In the genomic region with DNA sequence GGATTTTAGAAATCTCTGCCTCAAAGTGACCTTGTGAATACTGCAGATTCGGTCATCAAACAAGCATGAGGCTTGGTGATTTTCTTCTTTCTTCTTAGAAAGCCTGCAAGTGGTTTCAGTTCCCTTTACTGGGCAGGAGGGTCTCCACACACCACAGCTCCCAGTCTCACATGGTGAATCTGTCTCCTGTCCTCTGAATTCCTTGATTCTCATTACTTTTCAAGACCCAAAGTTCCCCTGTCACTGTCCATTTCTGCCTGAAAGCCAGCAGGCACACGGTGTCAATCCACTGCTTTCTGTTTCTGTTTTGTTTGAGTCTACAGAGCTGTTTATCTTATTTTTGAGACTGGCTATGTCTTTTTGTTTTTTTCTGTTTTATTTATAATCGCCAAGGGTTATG, we compare ENCODE assay signal across 8 cellular contexts. TPM values are rescaled to one million over a fixed set of nuclear protein-coding genes. Genes with fewer than 3 reads are reported as not detected.
A peak's percentile ranks its signal among the peaks of the same experiment; 100 is the strongest.
DNase-seq lines count a peak whose midpoint lies in the region; ATAC-seq and TF ChIP-seq lines count a peak whose summit lies in the region.

No MANE protein-coding gene starts in this region.

- 29 to 33% methylated on average over 3 of the region's 3 CpGs for WGBS in tibial nerve, 2 donors

- no peak overlapping the region for H3K27ac Mint-ChIP-seq in activated T-helper 2 cell treated with anti-CD3 and anti-CD28 coated beads, Interferon-gamma antibody, Interleukin-2, Interleukin-4, amounts not matched to agents 10 μg/mL and 5 μg/mL and 100 μg/mL, durations not matched to agents 14 hours and 24 hours and 36 hours

- H3K4me1 ChIP-seq in adipocyte (ENCODE audit: control insufficient read depth, insufficient read depth, low read length) (peaks cover 11% of the 10 kb centered on the region), gastrocnemius medialis (peaks cover 14 to 15% of the 10 kb centered on the region in 2 donors), tibial nerve (peaks cover 0 to 13% (median 4%) of the 10 kb centered on the region in 4 donors)

- H3K27ac ChIP-seq in gastrocnemius medialis: peak overlapping the region; percentile 12 to 49 (median 24)
- H3K27ac ChIP-seq in tibial nerve: peak overlapping the region in 2 of 4 donors; percentile 20 to 51

- H3K9me3 ChIP-seq in adipocyte (ENCODE audit: control insufficient read depth, low read length): no peaks in the 10 kb centered on the region
- H3K9me3 ChIP-seq in gastrocnemius medialis: no peaks in the 10 kb centered on the region
- H3K9me3 ChIP-seq in tibial nerve: no peaks in the 10 kb centered on the region

- no peak overlapping the region for H3K4me3 Mint-ChIP-seq in activated T-helper 2 cell treated with anti-CD3 and anti-CD28 coated beads, Interferon-gamma antibody, Interleukin-2, Interleukin-4, amounts not matched to agents 10 μg/mL and 5 μg/mL and 100 μg/mL, durations not matched to agents 14 hours and 24 hours and 36 hours (ENCODE audit: low read depth)

- H3K9ac ChIP-seq in adipocyte (ENCODE audit: low read length): peak overlapping the region; percentile 82

- H3K27me3 Mint-ChIP-seq in activated T-helper 2 cell treated with anti-CD3 and anti-CD28 coated beads, Interferon-gamma antibody, Interleukin-2, Interleukin-4, amounts not matched to agents 10 μg/mL and 5 μg/mL and 100 μg/mL, durations not matched to agents 14 hours and 24 hours and 36 hours (ENCODE audit: low read depth): peaks cover 12% of the 10 kb centered on the region

- no peaks in the 10 kb centered on the region for H3K9me3 Mint-ChIP-seq in activated T-helper 2 cell treated with anti-CD3 and anti-CD28 coated beads, Interferon-gamma antibody, Interleukin-2, Interleukin-4, amounts not matched to agents 10 μg/mL and 5 μg/mL and 100 μg/mL, durations not matched to agents 14 hours and 24 hours and 36 hours

- intact Hi-C loops in gastrocnemius medialis (cut with DNase I; ENCODE audit: low total_unique reads): no loop called here
- intact Hi-C loops in activated T-helper 2 cell treated with anti-CD3 and anti-CD28 coated beads, Interferon-gamma antibody, Interleukin-2, Interleukin-4, amounts not matched to agents 10 μg/mL and 5 μg/mL and 100 μg/mL, durations not matched to agents 14 hours and 24 hours and 36 hours (cut with micrococcal nuclease): no loop called here

- DNase-seq in GM19238 (ENCODE audit: insufficient read length, low spot score) (peak; percentile 16), adipocyte (ENCODE audit: low read depth) (peak; percentile 63), gastrocnemius medialis (no peak), tibial nerve (ENCODE audit: low spot score in 2 of 2) (no peak), DMS53 (lab: John Stamatoyannopoulos, UW) (no peak), DMS 273 treated with DMSO at 0.1 percent for 48 hours (lab: John Stamatoyannopoulos, UW) (no peak)
- DNase-seq in activated T-helper 2 cell treated with anti-CD3 and anti-CD28 coated beads, Interferon-gamma antibody, Interleukin-2, Interleukin-4, amounts not matched to agents 10 μg/mL and 5 μg/mL and 100 μg/mL, durations not matched to agents 14 hours and 24 hours and 36 hours (ENCODE audit: low spot score): no peak

- H3K36me3 ChIP-seq in adipocyte (ENCODE audit: control insufficient read depth, insufficient read depth, low read length, severe bottlenecking) (no peaks in the 10 kb centered on the region), gastrocnemius medialis (no peaks in the 10 kb centered on the region), tibial nerve (no peaks in the 10 kb centered on the region)

- peak overlapping the region; percentile 77 for H3K4me3 ChIP-seq in adipocyte (ENCODE audit: low read length)
- H3K4me3 ChIP-seq in gastrocnemius medialis: peak overlapping the region; percentile 23 to 47 (median 23)
- H3K4me3 ChIP-seq in tibial nerve: peak overlapping the region in 2 of 4 donors; percentile 5 to 16

- ATAC-seq in HG02938 (IDR thresholded peaks at IDR 0.05; ENCODE audit: unreplicated experiment): peak; percentile 75
- ATAC-seq in gastrocnemius medialis: peak; percentile 18 to 23

- no peak for TF ChIP-seq POLR2A in gastrocnemius medialis (IDR thresholded peaks at IDR 0.05)
- no peak for TF ChIP-seq POLR2A in tibial nerve (IDR thresholded peaks at IDR 0.05)

- TF ChIP-seq CTCF in gastrocnemius medialis (IDR thresholded peaks at IDR 0.05 in 4 of 5, conservative IDR thresholded peaks at IDR 0.05 in 1 of 5): no peak
- TF ChIP-seq CTCF in tibial nerve (IDR thresholded peaks at IDR 0.05): no peak

- TF ChIP-seq EP300 in tibial nerve (IDR thresholded peaks at IDR 0.05): no peak

- in situ Hi-C loops in gastrocnemius medialis (cut with MboI; ENCODE audit: low sequenced_read_pairs in 4 of 4): no loop called here

- H3K4me1 Mint-ChIP-seq in activated T-helper 2 cell treated with anti-CD3 and anti-CD28 coated beads, Interferon-gamma antibody, Interleukin-2, Interleukin-4, amounts not matched to agents 10 μg/mL and 5 μg/mL and 100 μg/mL, durations not matched to agents 14 hours and 24 hours and 36 hours (ENCODE audit: low read depth): peaks cover 1% of the 10 kb centered on the region

- H3K27me3 ChIP-seq in adipocyte (replicated peaks; ENCODE audit: control insufficient read depth, insufficient read depth, low read length) (no peaks in the 10 kb centered on the region), gastrocnemius medialis (no peaks in the 10 kb centered on the region), tibial nerve (no peaks in the 10 kb centered on the region)

- H3K36me3 Mint-ChIP-seq in activated T-helper 2 cell treated with anti-CD3 and anti-CD28 coated beads, Interferon-gamma antibody, Interleukin-2, Interleukin-4, amounts not matched to agents 10 μg/mL and 5 μg/mL and 100 μg/mL, durations not matched to agents 14 hours and 24 hours and 36 hours (ENCODE audit: low read depth): no peaks in the 10 kb centered on the region

RNA-seq across cellular contexts. Expression of gene HSPB3, which starts 14.2 kb away (rescaled TPM):
- total RNA-seq in gastrocnemius medialis: 100 to 1,000 TPM in 3 of 4 donors, 10 to 100 TPM in 1; 68.1 to 510 (median 204) TPM
- not detected in 2 replicates for total RNA-seq in activated T-helper 2 cell treated with anti-CD3 and anti-CD28 coated beads, Interferon-gamma antibody, Interleukin-2, Interleukin-4, amounts not matched to agents 10 μg/mL and 5 μg/mL and 100 μg/mL, durations not matched to agents 14 hours and 24 hours and 36 hours
- 1 to 10 TPM in 1 of 4 donors, under 1 TPM in 1, not detected in 2; 0.66 to 1.7 TPM for total RNA-seq in tibial nerve

RNA-seq across cellular contexts. Expression of gene SNX18, which starts 47.9 kb away (rescaled TPM):
- total RNA-seq in gastrocnemius medialis (10 to 100 TPM; 16.3 to 18.5 (median 18.0) TPM), tibial nerve (10 to 100 TPM; 39.3 to 61.5 (median 45.6) TPM)
- 13.3 and 13.4 TPM in 2 replicates for total RNA-seq in activated T-helper 2 cell treated with anti-CD3 and anti-CD28 coated beads, Interferon-gamma antibody, Interleukin-2, Interleukin-4, amounts not matched to agents 10 μg/mL and 5 μg/mL and 100 μg/mL, durations not matched to agents 14 hours and 24 hours and 36 hours

Comparison
In these comparisons a context has a peak if more than half of its experiments do, and no peak if none do; other contexts are left out.
1. DNase-seq: peak in GM19238 (single experiment) and adipocyte (single experiment); none in gastrocnemius medialis (0 of 2), activated T-helper 2 cell treated with anti-CD3 and anti-CD28 coated beads, Interferon-gamma antibody, Interleukin-2, Interleukin-4, amounts not matched to agents 10 μg/mL and 5 μg/mL and 100 μg/mL, durations not matched to agents 14 hours and 24 hours and 36 hours (single experiment), tibial nerve (0 of 2), DMS53 (single experiment) and DMS 273 treated with DMSO at 0.1 percent for 48 hours (single experiment).
2. RNA of gene HSPB3, which starts 14.2 kb away (total RNA-seq): 68.1 to 510 TPM in gastrocnemius medialis; 0.66 to 1.7 TPM in tibial nerve and not detected in activated T-helper 2 cell treated with anti-CD3 and anti-CD28 coated beads, Interferon-gamma antibody, Interleukin-2, Interleukin-4, amounts not matched to agents 10 μg/mL and 5 μg/mL and 100 μg/mL, durations not matched to agents 14 hours and 24 hours and 36 hours; every median in the first group is over 10 times any median in the second.